In the genomic region with DNA sequence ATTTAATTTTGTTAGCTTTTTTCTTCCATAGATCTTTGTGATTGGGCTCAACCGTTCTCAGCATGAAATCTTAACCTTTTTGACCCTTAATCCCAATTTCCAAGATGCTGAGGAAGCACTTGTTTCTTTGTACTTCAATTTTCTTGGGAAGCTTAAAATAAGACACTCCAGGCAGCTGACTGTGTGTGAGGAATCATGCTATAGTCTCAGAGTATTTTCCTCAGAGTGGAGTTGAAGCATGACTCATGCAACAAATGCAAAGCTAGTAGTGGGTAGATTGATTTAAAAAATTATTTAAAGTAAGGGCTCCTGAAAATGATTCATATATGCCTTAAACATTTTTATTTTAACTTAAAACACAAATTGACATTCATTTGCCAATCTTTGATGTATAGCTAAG, we compare ENCODE assay signal across 16 cellular contexts.
"Had no signal": no experiment of that assay in that cellular context is flagged by ENCODE, and none has a peak within 500 bp of the region (broad histone marks: within the 10 kb centered on the region; RNA-seq: fewer than 3 reads in every experiment).

No MANE protein-coding gene starts in this region.

- H3K27ac Mint-ChIP-seq: activated T-helper 17 cell treated with anti-CD3 and anti-CD28 coated beads, Interleukin-2, amount 50 U/mL, for 72 hours; memory B cell; stimulated activated memory B cell treated with anti-CD40 and anti-IgM and Interleukin-4, amounts not matched to agents 10 μg/mL and 1 μg/mL and 100 μg/mL, for 72 hours; T-helper 17 cell had no signal

- H3K27me3 ChIP-seq: gastroesophageal sphincter, heart left ventricle, pancreas, upper lobe of left lung had no signal

- H3K36me3 ChIP-seq: gastroesophageal sphincter, heart left ventricle, pancreas, thoracic aorta, upper lobe of left lung had no signal

- H3K4me3 ChIP-seq: gastroesophageal sphincter, heart left ventricle, pancreas, thoracic aorta, upper lobe of left lung had no signal

- H3K27ac ChIP-seq: epithelial cell of prostate, gastroesophageal sphincter, heart left ventricle, pancreas, thoracic aorta, upper lobe of left lung had no signal

- H3K4me3 Mint-ChIP-seq: activated T-helper 17 cell treated with anti-CD3 and anti-CD28 coated beads, Interleukin-2, amount 50 U/mL, for 72 hours; memory B cell; stimulated activated memory B cell treated with anti-CD40 and anti-IgM and Interleukin-4, amounts not matched to agents 10 μg/mL and 1 μg/mL and 100 μg/mL, for 72 hours; T-helper 17 cell had no signal

- ATAC-seq: activated T-helper 17 cell treated with anti-CD3 and anti-CD28 coated beads, Interleukin-2, amount 50 U/mL, for 72 hours; gastroesophageal sphincter; heart left ventricle; pancreas; sciatic nerve; stimulated activated memory B cell treated with anti-CD40 and anti-IgM and Interleukin-4, amounts not matched to agents 10 μg/mL and 1 μg/mL and 100 μg/mL, for 72 hours; T-helper 17 cell had no signal

- H3K4me1 Mint-ChIP-seq: activated T-helper 17 cell treated with anti-CD3 and anti-CD28 coated beads, Interleukin-2, amount 50 U/mL, for 72 hours; memory B cell; stimulated activated memory B cell treated with anti-CD40 and anti-IgM and Interleukin-4, amounts not matched to agents 10 μg/mL and 1 μg/mL and 100 μg/mL, for 72 hours; T-helper 17 cell had no signal

- H3K27me3 Mint-ChIP-seq: activated T-helper 17 cell treated with anti-CD3 and anti-CD28 coated beads, Interleukin-2, amount 50 U/mL, for 72 hours; memory B cell; stimulated activated memory B cell treated with anti-CD40 and anti-IgM and Interleukin-4, amounts not matched to agents 10 μg/mL and 1 μg/mL and 100 μg/mL, for 72 hours; T-helper 17 cell had no signal

- H3K36me3 Mint-ChIP-seq: memory B cell; stimulated activated memory B cell treated with anti-CD40 and anti-IgM and Interleukin-4, amounts not matched to agents 10 μg/mL and 1 μg/mL and 100 μg/mL, for 72 hours had no signal

- FAIRE-seq: astrocyte, pancreas had no signal

- DNase-seq: activated CD4-positive, alpha-beta T cell treated with anti-CD3 and anti-CD28 coated beads, Interleukin-2, amount 50 U/mL, for 4 hours; activated naive CD4-positive, alpha-beta T cell treated with Interleukin-2 at 50 U/mL for 16 hours; activated T-cell treated with anti-CD3 and anti-CD28 coated beads for 4 hours; heart left ventricle; pancreas; stimulated activated CD4-positive, alpha-beta T cell treated with anti-CD3 and anti-CD28 coated beads, Interleukin-4, amount 100 ng/mL, for 4 hours; T-helper 17 cell; upper lobe of left lung had no signal

- H3K4me1 ChIP-seq: gastroesophageal sphincter, heart left ventricle, pancreas, upper lobe of left lung had no signal

- H3K9me3 ChIP-seq: gastroesophageal sphincter, heart left ventricle, pancreas, thoracic aorta, upper lobe of left lung had no signal
